ENCODE assay signal across 26 cellular contexts in the genomic region with DNA sequence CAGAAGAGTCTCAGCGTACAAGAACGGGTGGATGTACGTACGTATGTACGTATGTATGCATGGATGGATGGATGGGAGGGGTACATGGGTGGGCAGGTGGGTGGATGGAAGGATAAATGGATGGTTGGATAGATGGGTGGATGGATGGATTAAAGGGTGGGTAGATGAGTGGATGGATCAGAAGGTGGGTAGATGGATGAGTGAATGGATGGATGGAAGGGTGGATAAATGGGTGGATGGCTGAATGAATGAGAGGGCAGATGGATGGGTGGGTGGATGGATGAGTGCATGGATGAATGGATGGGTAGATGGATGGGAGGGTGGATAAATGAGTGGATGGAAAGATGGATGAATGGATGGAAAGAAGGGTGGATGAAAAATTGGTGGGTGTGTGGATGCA.
"Had no signal": no experiment of that assay in that cellular context is flagged by ENCODE, and none has a peak within 500 bp of the region (broad histone marks: within the 10 kb centered on the region; RNA-seq: fewer than 3 reads in every experiment).

No MANE protein-coding gene starts in this region.

- H3K36me3 ChIP-seq: stomach, suprapubic skin, thoracic aorta, thyroid gland, tibial artery, tibial nerve, transverse colon, upper lobe of left lung, upper lobe of right lung, uterus, vagina had no signal

- H3K4me3 ChIP-seq: stomach, suprapubic skin, testis, thoracic aorta, thyroid gland, tibial artery, tibial nerve, transverse colon, upper lobe of left lung, upper lobe of right lung, uterus, vagina had no signal

- DNase-seq: stimulated activated CD4-positive, alpha-beta T cell treated with anti-CD3 and anti-CD28 coated beads, Interleukin-2, amount 100 ng/mL, for 48 hours; stimulated activated CD4-positive, alpha-beta T cell treated with anti-CD3 and anti-CD28 coated beads, Interleukin-4, amount 100 ng/mL, for 1 hour; stimulated activated CD4-positive, alpha-beta T cell treated with anti-CD3 and anti-CD28 coated beads, Interleukin-4, amount 100 ng/mL, for 24 hours; stimulated activated CD4-positive, alpha-beta T cell treated with anti-CD3 and anti-CD28 coated beads, Interleukin-4, amount 100 ng/mL, for 4 hours; stimulated activated CD8-positive, alpha-beta memory T cell treated with anti-CD3 and anti-CD28 coated beads, Interleukin-4, amount 100 ng/mL, for 48 hours; stimulated activated naive B cell treated with anti-CD40 and anti-IgM and Interleukin-4, amounts not matched to agents 10 μg/mL and 1 μg/mL and 100 μg/mL, for 72 hours; stimulated activated naive CD4-positive, alpha-beta T cell; stimulated activated naive CD4-positive, alpha-beta T cell treated with Interleukin-2 at 50 U/mL for 16 hours; stimulated activated naive CD8-positive, alpha-beta T cell treated with anti-CD3 and anti-CD28 coated beads, Interleukin-15, amount 100 ng/mL, for 72 hours; stimulated activated naive CD8-positive, alpha-beta T cell treated with anti-CD3 and anti-CD28 coated beads, Interleukin-15, Interleukin-2, amounts not matched to agents 100 U/mL and 50 U/mL, for 24 hours; stomach; substantia nigra; testis; thyroid gland; tibial artery; transverse colon; trophoblast cell; upper lobe of left lung; upper lobe of right lung; uterus had no signal

- H3K27me3 ChIP-seq: testis, thyroid gland, uterus, vagina had no signal

- H3K9me3 ChIP-seq: stomach, suprapubic skin, testis, thoracic aorta, thyroid gland, tibial artery, transverse colon, upper lobe of left lung, upper lobe of right lung, uterus, vagina had no signal

- H3K27ac ChIP-seq: stomach, suprapubic skin, testis, thoracic aorta, thyroid gland, tibial artery, tibial nerve, transverse colon, upper lobe of left lung, upper lobe of right lung, uterus, vagina had no signal

- H3K4me1 ChIP-seq: testis, upper lobe of right lung, uterus had no signal

- ATAC-seq: stimulated activated effector memory CD8-positive, alpha-beta T cell treated with anti-CD3 and anti-CD28 coated beads, Interleukin-12 subunit alpha, Interleukin-12 subunit beta, amount 100 ng/mL, for 72 hours; stimulated activated memory B cell treated with anti-CD40 and anti-IgM and Interleukin-4, amounts not matched to agents 10 μg/mL and 1 μg/mL and 100 μg/mL, for 72 hours; stimulated activated naive B cell treated with anti-CD40 and anti-IgM and Interleukin-4, amounts not matched to agents 10 μg/mL and 1 μg/mL and 100 μg/mL, for 72 hours; stimulated activated naive CD8-positive, alpha-beta T cell treated with anti-CD3 and anti-CD28 coated beads, Interleukin-15, amount 100 ng/mL, for 72 hours; stimulated activated naive CD8-positive, alpha-beta T cell treated with anti-CD3 and anti-CD28 coated beads, Interleukin-15, Interleukin-2, amounts not matched to agents 100 U/mL and 50 U/mL, for 24 hours; upper lobe of right lung had no signal
